Comparison of ENCODE assay signal across 21 cellular contexts in the genomic region with DNA sequence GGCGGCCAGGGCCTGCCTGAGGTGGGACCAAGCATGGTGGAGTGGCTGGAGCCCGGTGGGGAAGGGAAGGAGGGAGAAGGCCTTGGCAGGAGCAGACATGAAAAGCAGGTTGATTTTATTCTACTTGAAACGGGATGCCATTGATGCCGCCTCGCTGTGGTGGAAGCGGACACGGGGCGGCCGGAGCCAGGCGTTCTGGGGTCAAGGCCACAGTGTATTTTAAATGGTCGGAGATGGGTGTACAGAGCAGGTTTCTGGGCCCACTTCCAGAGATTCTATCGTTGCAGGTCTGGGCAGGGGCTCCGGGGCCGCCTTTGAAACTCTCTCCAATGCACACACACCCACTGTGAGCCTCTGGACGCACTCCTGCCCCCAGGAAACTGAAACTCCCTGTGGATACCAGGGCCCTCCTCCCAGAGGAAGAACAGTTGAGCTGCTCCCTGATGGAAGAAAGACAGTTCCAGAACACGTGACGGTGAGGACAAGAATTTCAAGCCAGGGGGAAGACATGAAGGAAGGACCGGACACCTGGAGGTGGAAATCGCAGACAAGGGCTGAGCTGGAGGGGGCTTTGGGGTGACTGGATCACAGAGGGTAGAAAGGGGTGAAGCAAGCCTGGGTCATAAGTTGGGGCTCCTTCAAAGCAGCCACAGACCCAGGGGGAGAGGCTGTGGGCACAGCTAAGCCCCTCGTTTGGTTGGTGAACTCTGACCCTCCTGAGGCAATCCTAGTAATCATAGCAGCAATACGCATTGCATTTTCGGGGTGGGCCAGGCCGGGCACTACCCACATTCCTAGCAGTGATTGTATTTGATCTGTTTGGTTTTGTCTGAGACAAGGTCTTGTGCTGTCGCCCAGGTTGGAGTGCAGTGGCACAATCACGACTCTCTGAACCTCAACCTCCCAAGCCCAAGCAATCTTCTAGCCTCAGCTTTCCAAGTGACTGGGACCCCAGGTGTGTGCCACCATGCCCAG. TPM values are rescaled to one million over a fixed set of nuclear protein-coding genes. Genes with fewer than 3 reads are reported as not detected.
"Had no signal": no experiment of that assay in that cellular context is flagged by ENCODE, and none has a peak within 500 bp of the region (broad histone marks: within the 10 kb centered on the region; RNA-seq: fewer than 3 reads in every experiment).

No MANE protein-coding gene starts in this region.

- H3K4me1 Mint-ChIP-seq: activated B cell treated with CpG ODN at 0.5 μM for 24 hours; activated naive CD8-positive, alpha-beta T cell treated with anti-CD3 and anti-CD28 coated beads for 36 hours had no signal

- H3K36me3 ChIP-seq: prostate gland, SJSA1, tibial nerve had no signal

- H3K9me3 ChIP-seq: prostate gland had no signal

- ATAC-seq: activated CD8-positive, alpha-beta T cell treated with anti-CD3 and anti-CD28 coated beads for 36 hours; activated T-cell treated with anti-CD3 and anti-CD28 coated beads, Interleukin-2, amount 50 U/mL, for 72 hours; foreskin keratinocyte; naive thymus-derived CD8-positive, alpha-beta T cell; stimulated activated memory B cell treated with anti-CD40 and anti-IgM and Interleukin-4, amounts not matched to agents 10 μg/mL and 1 μg/mL and 100 μg/mL, for 72 hours had no signal

- H3K9me3 Mint-ChIP-seq: activated B cell treated with CpG ODN at 0.5 μM for 24 hours; activated CD8-positive, alpha-beta T cell treated with anti-CD3 and anti-CD28 coated beads for 36 hours had no signal

- H3K27ac Mint-ChIP-seq: activated B cell treated with CpG ODN at 0.5 μM for 24 hours; activated CD8-positive, alpha-beta T cell treated with anti-CD3 and anti-CD28 coated beads for 36 hours; activated naive CD8-positive, alpha-beta T cell treated with anti-CD3 and anti-CD28 coated beads for 36 hours; activated T-cell treated with anti-CD3 and anti-CD28 coated beads, Interleukin-2, amount 50 U/mL, for 72 hours; dendritic cell treated with granulocyte-macrophage colony-stimulating factor and Interleukin-4, amounts not matched to agents 40 ng/mL and 50 ng/mL, for 4 days; stimulated activated memory B cell treated with anti-CD40 and anti-IgM and Interleukin-4, amounts not matched to agents 10 μg/mL and 1 μg/mL and 100 μg/mL, for 72 hours had no signal

- H3K27me3 ChIP-seq: SJSA1, tibial nerve had no signal

- H3K4me3 ChIP-seq: prostate gland, SJSA1, tibial nerve had no signal

- H3K36me3 Mint-ChIP-seq: activated naive CD8-positive, alpha-beta T cell treated with anti-CD3 and anti-CD28 coated beads for 36 hours; brain; naive thymus-derived CD8-positive, alpha-beta T cell; stimulated activated memory B cell treated with anti-CD40 and anti-IgM and Interleukin-4, amounts not matched to agents 10 μg/mL and 1 μg/mL and 100 μg/mL, for 72 hours had no signal

- DNase-seq: activated B cell treated with CpG ODN at 0.5 μM for 24 hours; activated CD4-positive, alpha-beta T cell treated with anti-CD3 and anti-CD28 coated beads for 48 hours; activated CD8-positive, alpha-beta memory T cell treated with anti-CD3 and anti-CD28 coated beads, Interleukin-2, amount 50 U/mL, for 4 hours; activated CD8-positive, alpha-beta T cell treated with anti-CD3 and anti-CD28 coated beads for 36 hours; activated gamma-delta T cell; activated naive CD8-positive, alpha-beta T cell treated with anti-CD3 and anti-CD28 coated beads for 36 hours; activated T-cell treated with anti-CD3 and anti-CD28 coated beads, Interleukin-2, amount 50 U/mL, for 72 hours; amygdala; effector memory CD4-positive, alpha-beta T cell; foreskin keratinocyte; mammary epithelial cell; nucleus accumbens; T-helper 2 cell had no signal

- H3K27me3 Mint-ChIP-seq: activated CD8-positive, alpha-beta T cell treated with anti-CD3 and anti-CD28 coated beads for 36 hours had no signal

- H3K4me1 ChIP-seq: foreskin keratinocyte, prostate gland had no signal

- H3K4me3 Mint-ChIP-seq: activated B cell treated with CpG ODN at 0.5 μM for 24 hours; activated CD8-positive, alpha-beta T cell treated with anti-CD3 and anti-CD28 coated beads for 36 hours; activated naive CD8-positive, alpha-beta T cell treated with anti-CD3 and anti-CD28 coated beads for 36 hours; activated T-cell treated with anti-CD3 and anti-CD28 coated beads, Interleukin-2, amount 50 U/mL, for 72 hours; brain; dendritic cell treated with granulocyte-macrophage colony-stimulating factor and Interleukin-4, amounts not matched to agents 40 ng/mL and 50 ng/mL, for 4 days; naive thymus-derived CD8-positive, alpha-beta T cell; stimulated activated memory B cell treated with anti-CD40 and anti-IgM and Interleukin-4, amounts not matched to agents 10 μg/mL and 1 μg/mL and 100 μg/mL, for 72 hours had no signal

- H3K27ac ChIP-seq: foreskin keratinocyte, prostate gland, SJSA1 had no signal

RNA-seq across cellular contexts. Expression of a gene that starts 12.3 kb away (rescaled TPM):
- total RNA-seq: activated B cell treated with CpG ODN at 0.5 μM for 24 hours; activated CD8-positive, alpha-beta T cell treated with anti-CD3 and anti-CD28 coated beads for 36 hours; activated naive CD8-positive, alpha-beta T cell treated with anti-CD3 and anti-CD28 coated beads for 36 hours; activated T-cell treated with anti-CD3 and anti-CD28 coated beads, Interleukin-2, amount 50 U/mL, for 72 hours; foreskin keratinocyte; mammary epithelial cell; mononuclear cell; naive thymus-derived CD8-positive, alpha-beta T cell; prostate gland; tibial nerve had no signal
